In genomic region chr11:67463680-67464410, GRCh38 we compare ENCODE assay signal across 8 cellular contexts. TPM values are rescaled to one million over a fixed set of nuclear protein-coding genes. Genes with fewer than 3 reads are reported as not detected.
DNase-seq lines count a peak whose midpoint lies in the region; ATAC-seq and TF ChIP-seq lines count a peak whose summit lies in the region.

No MANE protein-coding gene starts in this region.

- no peak for DNase-seq in CD4-positive, alpha-beta memory T cell
- DNase-seq in M059J (ENCODE audit: low read depth) (peak; percentile 82), MCF 10A (ENCODE audit: unreplicated experiment) (peak; percentile 91), thyroid gland (peak; percentile 32 to 38)
- no peak for DNase-seq in effector CD8-positive, alpha-beta T cell (lab: John Stamatoyannopoulos, UW)
- DNase-seq in activated CD4-positive, alpha-beta T cell treated with anti-CD3 and anti-CD28 coated beads, Interleukin-2, amount 50 U/mL, for 4 hours, result no peak

- BruUV-seq in MCF 10A (replicated peaks; lab: Mats Ljungman, UMichigan), result TSS peak; percentile 25

- peaks cover 0 to 7% of the 10 kb centered on the region in 2 donors for H3K36me3 Mint-ChIP-seq in CD4-positive, alpha-beta memory T cell
- H3K36me3 Mint-ChIP-seq in MCF 10A (ENCODE audit: insufficient read depth, unreplicated experiment), result peaks cover 13% of the 10 kb centered on the region

- H3K27me3 Mint-ChIP-seq in CD4-positive, alpha-beta memory T cell, result no peaks in the 10 kb centered on the region
- no peaks in the 10 kb centered on the region for H3K27me3 Mint-ChIP-seq in MCF 10A (ENCODE audit: insufficient read depth, unreplicated experiment)

- H3K4me1 ChIP-seq in CD4-positive, alpha-beta memory T cell (ENCODE audit: insufficient read depth, low read length), result peaks cover 41% of the 10 kb centered on the region
- H3K4me1 ChIP-seq in liver (ENCODE audit: control insufficient read depth in 4 of 4, insufficient read depth in 4 of 4, low read length in 3 of 4), result peaks cover 19 to 40% (median 30%) of the 10 kb centered on the region in 4 donors
- H3K4me1 ChIP-seq in thyroid gland, result peaks cover 19 to 54% of the 10 kb centered on the region in 2 donors

- H3K27ac Mint-ChIP-seq in CD4-positive, alpha-beta memory T cell, result peak overlapping the region in 6 of 7 donors; percentile 81 to 96 (median 90)
- peak overlapping the region; percentile 91 for H3K27ac Mint-ChIP-seq in MCF 10A (ENCODE audit: low read depth, unreplicated experiment)

- H3K9me3 ChIP-seq in CD4-positive, alpha-beta memory T cell (ENCODE audit: control insufficient read depth in 1 of 2, low read length in 2 of 2), result no peaks in the 10 kb centered on the region
- H3K9me3 ChIP-seq in liver (ENCODE audit: control insufficient read depth in 4 of 4, low read length in 3 of 4) (no peaks in the 10 kb centered on the region), thyroid gland (no peaks in the 10 kb centered on the region)

- 69% methylated on average over 20 of the region's 20 CpGs for WGBS in liver
- WGBS in thyroid gland, 2 donors, result 81 to 91% methylated on average over 7 to 14 of the region's 20 CpGs

- POLR2A ChIA-PET in CD4-positive, alpha-beta memory T cell (lab: Charles Lee; ENCODE audit: partially characterized antibody), result interaction anchor here (0.9 to 30.4 kb wide), 11 partner anchors 12 to 110 kb away, joined by 3 to 900 read pairs (median 13); partner anchors contain the start of genes AIP, CDK2AP2, CORO1B and POLD4
- POLR2A ChIA-PET in MCF 10A (lab: Yijun Ruan, JAX), result interaction anchor here (0.5 to 3.2 kb wide), 10 partner anchors 17 to 984 kb away, joined by 3 to 19 read pairs (median 4); partner anchors contain the start of genes AIP, DPP3, PPP1CA and RAD9A

- intact Hi-C loops in CD4-positive, alpha-beta memory T cell (cut with micrococcal nuclease), result loop anchor here (1.0 kb wide), 4 partner anchors 19 to 63 kb away; partner anchors contain the start of genes AIP, CDK2AP2, PPP1CA and PTPRCAP
- intact Hi-C loops in MCF 10A (cut with micrococcal nuclease) (loop anchor here (1.0 kb wide), 1 partner anchor 21 kb away; the partner anchor contains the start of gene CORO1B), thyroid gland (cut with DNase I) (loop anchor here (10.0 kb wide), 1 partner anchor 69 kb away; the partner anchor contains the start of gene RAD9A)

- no peak for TF ChIP-seq CTCF in MCF 10A (IDR thresholded peaks at IDR 0.05; ENCODE audit: unreplicated experiment)
- no peak for TF ChIP-seq CTCF in liver (IDR thresholded peaks at IDR 0.05; ENCODE audit: low read depth, low read length, missing input control)
- TF ChIP-seq CTCF in thyroid gland (IDR thresholded peaks at IDR 0.05), result no peak

- TF ChIP-seq POLR2A in thyroid gland (IDR thresholded peaks at IDR 0.05), result no peak

- no peak for ATAC-seq in HG02759 (IDR thresholded peaks at IDR 0.05; ENCODE audit: unreplicated experiment)

- no peak for TF ChIP-seq RAD21 in liver (IDR thresholded peaks at IDR 0.05)

- CTCF ChIA-PET in CD4-positive, alpha-beta memory T cell (lab: Charles Lee; ENCODE audit: partially characterized antibody), result interaction anchor here (2.6 kb wide), 1 partner anchor 62 kb away, joined by 16 read pairs; the partner anchor contains the start of gene PPP1CA
- CTCF ChIA-PET in MCF 10A (lab: Yijun Ruan, JAX), result interaction anchor here (0.6 to 1.0 kb wide), 2 partner anchors 43 to 44 kb away, joined by 3 to 4 read pairs; no protein-coding TSS in a partner anchor

- H3K27me3 ChIP-seq in CD4-positive, alpha-beta memory T cell (ENCODE audit: insufficient read depth, low read length), result no peaks in the 10 kb centered on the region
- H3K27me3 ChIP-seq in liver (ENCODE audit: control insufficient read depth in 4 of 4, insufficient read depth in 4 of 4, low read length in 3 of 4) (no peaks in the 10 kb centered on the region), thyroid gland (no peaks in the 10 kb centered on the region)

- no peaks in the 10 kb centered on the region for H3K36me3 ChIP-seq in CD4-positive, alpha-beta memory T cell (ENCODE audit: insufficient read depth, low read length)
- H3K36me3 ChIP-seq in liver (ENCODE audit: control insufficient read depth in 4 of 4, insufficient read depth in 3 of 4, low read depth in 1 of 4, low read length in 3 of 4), result no peaks in the 10 kb centered on the region
- H3K36me3 ChIP-seq in thyroid gland, result no peaks in the 10 kb centered on the region

- H3K27ac ChIP-seq in CD4-positive, alpha-beta memory T cell (ENCODE audit: low read depth, low read length), result peak overlapping the region; percentile 92
- H3K27ac ChIP-seq in liver (ENCODE audit: low read depth in 1 of 2, low read length in 2 of 2) (peak overlapping the region; percentile 73 to 95), thyroid gland (peak overlapping the region; percentile 79 to 99 (median 95))

- H3K9me3 Mint-ChIP-seq in CD4-positive, alpha-beta memory T cell, result no peaks in the 10 kb centered on the region
- no peaks in the 10 kb centered on the region for H3K9me3 Mint-ChIP-seq in MCF 10A (ENCODE audit: unreplicated experiment)

- H3K9ac ChIP-seq in liver (ENCODE audit: low read depth in 1 of 2, low read length in 2 of 2), result no peak overlapping the region

- peak overlapping the region in 1 of 2 donors; percentile 61 for H3K4me3 ChIP-seq in CD4-positive, alpha-beta memory T cell (ENCODE audit: low read length in 2 of 2)
- H3K4me3 ChIP-seq in liver (ENCODE audit: low read depth in 1 of 3, low read length in 3 of 3) (peak overlapping the region in 2 of 3 donors; percentile 26 to 82), thyroid gland (replicated peaks in 1 of 3) (peak overlapping the region in 1 of 3 donors; percentile 56)

- H3K4me3 Mint-ChIP-seq in CD4-positive, alpha-beta memory T cell, result peak overlapping the region; percentile 85 to 89 (median 86)
- peak overlapping the region; percentile 82 for H3K4me3 Mint-ChIP-seq in MCF 10A (ENCODE audit: unreplicated experiment)

- peaks cover 16 to 44% (median 28%) of the 10 kb centered on the region in 4 donors for H3K4me1 Mint-ChIP-seq in CD4-positive, alpha-beta memory T cell
- H3K4me1 Mint-ChIP-seq in MCF 10A (ENCODE audit: insufficient read depth, unreplicated experiment), result peaks cover 20% of the 10 kb centered on the region

TF ChIP-seq in liver, 16 proteins besides CTCF, POLR2A, EP300 and RAD21:
- TF ChIP-seq JUND (IDR thresholded peaks at IDR 0.05), result peak in 1 of 2 donors; percentile 78
- no peak for TF ChIP-seq REST (IDR thresholded peaks at IDR 0.05)

RNA-seq across cellular contexts. Expression of gene TMEM134, which starts 5.2 kb away (rescaled TPM):
- total RNA-seq in CD4-positive, alpha-beta memory T cell, result 10 to 100 TPM; 90.1 to 99.1 TPM
- 100 to 1,000 TPM; 152 to 162 TPM for polyA plus RNA-seq in CD4-positive, alpha-beta memory T cell
- 13.5 and 16.1 TPM in 2 replicates for total RNA-seq in M059J (2014; rRNA removed; shearing (Covaris generic))
- total RNA-seq in MCF 10A (2022) (49.7 and 50.1 TPM in 2 replicates), liver (10 to 100 TPM; 10.2 to 50.8 TPM), thyroid gland (100 to 1,000 TPM in 1 of 4 donors, 10 to 100 TPM in 3; 69.0 to 138 (median 95.8) TPM)
- 10 to 100 TPM; 76.3 to 86.9 TPM for polyA plus RNA-seq in liver

RNA-seq across cellular contexts. Expression of gene CABP4, which starts 8.7 kb away (rescaled TPM):
- total RNA-seq in CD4-positive, alpha-beta memory T cell, result 1 to 10 TPM; 1.4 to 2.3 TPM
- polyA plus RNA-seq in CD4-positive, alpha-beta memory T cell, result under 1 TPM; 0.27 to 0.84 TPM
- 6.9 and 9.0 TPM in 2 replicates for total RNA-seq in M059J (2014; rRNA removed; shearing (Covaris generic))
- not detected in 2 replicates for total RNA-seq in MCF 10A (2022)
- 1 to 10 TPM; 2.1 to 2.9 TPM for total RNA-seq in liver
- 1 to 10 TPM in 1 of 2 donors, under 1 TPM in 1; 0.85 to 1.2 TPM for polyA plus RNA-seq in liver
- 1 to 10 TPM in 1 of 4 donors, under 1 TPM in 2, not detected in 1; 0.33 to 6.4 (median 0.39) TPM for total RNA-seq in thyroid gland

RNA-seq across cellular contexts. Expression of gene GPR152, which starts 11.3 kb away (rescaled TPM):
- total RNA-seq in CD4-positive, alpha-beta memory T cell, result not detected
- 1 to 10 TPM in 1 of 2 donors, under 1 TPM in 1; 0.35 to 1.7 TPM for polyA plus RNA-seq in CD4-positive, alpha-beta memory T cell
- not detected in 2 replicates for total RNA-seq in M059J (2014; rRNA removed; shearing (Covaris generic))
- not detected in 2 replicates for total RNA-seq in MCF 10A (2022)
- total RNA-seq in liver, result not detected
- polyA plus RNA-seq in liver, result not detected
- not detected for total RNA-seq in thyroid gland

RNA-seq across cellular contexts. Expression of gene AIP, which starts 19.0 kb away (rescaled TPM):
- 100 to 1,000 TPM; 131 to 132 TPM for total RNA-seq in CD4-positive, alpha-beta memory T cell
- polyA plus RNA-seq in CD4-positive, alpha-beta memory T cell, result 100 to 1,000 TPM; 152 to 185 TPM
- total RNA-seq in M059J (2014; rRNA removed; shearing (Covaris generic)), result 65.7 and 81.6 TPM in 2 replicates
- total RNA-seq in MCF 10A (2022), result 28.7 and 30.5 TPM in 2 replicates
- 10 to 100 TPM; 17.6 to 21.5 TPM for total RNA-seq in liver
- polyA plus RNA-seq in liver, result 10 to 100 TPM; 24.7 to 28.2 TPM
- 100 to 1,000 TPM in 1 of 4 donors, 10 to 100 TPM in 3; 58.2 to 100 (median 83.2) TPM for total RNA-seq in thyroid gland

RNA-seq across cellular contexts. Expression of gene CORO1B, which starts 20.6 kb away (rescaled TPM):
- 10 to 100 TPM; 22.7 to 23.2 TPM for total RNA-seq in CD4-positive, alpha-beta memory T cell
- 10 to 100 TPM; 79.1 to 92.2 TPM for polyA plus RNA-seq in CD4-positive, alpha-beta memory T cell
- total RNA-seq in M059J (2014; rRNA removed; shearing (Covaris generic)), result 79.7 and 137 TPM in 2 replicates
- total RNA-seq in MCF 10A (2022), result 44.9 and 59.8 TPM in 2 replicates
- 10 to 100 TPM; 34.4 to 41.4 TPM for total RNA-seq in liver
- 10 to 100 TPM; 14.1 to 38.4 TPM for polyA plus RNA-seq in liver
- 100 to 1,000 TPM in 1 of 4 donors, 10 to 100 TPM in 3; 73.9 to 102 (median 81.3) TPM for total RNA-seq in thyroid gland

Comparison
In these comparisons a context has a peak if more than half of its experiments do, and no peak if none do; other contexts are left out.
1. DNase-seq: peak in M059J (single experiment), MCF 10A (single experiment) and thyroid gland (2 of 2); none in CD4-positive, alpha-beta memory T cell (0 of 5), effector CD8-positive, alpha-beta T cell (single experiment) and activated CD4-positive, alpha-beta T cell treated with anti-CD3 and anti-CD28 coated beads, Interleukin-2, amount 50 U/mL, for 4 hours (0 of 2).
2. Peak in every context shown above with its lines, with median percentiles within 50 percentile points of each other: H3K27ac ChIP-seq.